8 cellular contexts compared by ENCODE assay signal in the genomic region with DNA sequence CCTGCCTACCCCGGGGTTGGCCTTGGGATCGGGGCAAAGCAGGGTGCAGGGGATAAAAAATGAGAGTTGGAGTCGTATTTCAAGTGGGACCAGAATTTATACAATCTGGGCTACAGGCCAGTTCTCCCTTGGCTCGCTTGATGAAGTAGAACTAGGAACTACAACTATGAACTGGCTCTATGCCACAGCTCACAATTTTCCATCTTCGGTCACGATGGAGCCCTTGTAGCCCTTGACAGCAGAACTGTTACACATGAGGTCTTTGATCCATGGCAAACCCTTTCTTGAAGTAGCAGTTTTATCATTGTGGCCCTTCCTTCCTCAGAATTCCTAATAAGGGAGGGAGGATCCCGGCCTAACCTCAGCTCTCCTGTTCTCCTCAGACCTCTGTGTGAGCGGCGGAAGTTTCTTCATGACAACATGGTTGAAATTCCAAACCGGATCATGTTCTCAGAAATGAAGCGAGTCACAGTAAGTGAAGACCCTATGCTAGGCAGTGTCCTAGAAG. TPM values are rescaled to one million over a fixed set of nuclear protein-coding genes. Genes with fewer than 3 reads are reported as not detected.
DNase-seq lines count a peak whose midpoint lies in the region; ATAC-seq and TF ChIP-seq lines count a peak whose summit lies in the region.

No MANE protein-coding gene starts in this region.

- DNase-seq in ascending aorta (ENCODE audit: low spot score in 2 of 2): peak in 1 of 2 donors; percentile 78
- peak in 1 of 2 donors; percentile 78 for DNase-seq in heart right ventricle
- peak; percentile 72 for DNase-seq in renal cortical epithelial cell (ENCODE audit: low read depth)
- DNase-seq in activated T-helper 1 cell treated with anti-CD3 and anti-CD28 coated beads, Interleukin-12 subunit alpha, Interleukin-12 subunit beta, Interleukin-2, Interleukin-4 antibody, amounts not matched to agents 30 ng/mL and 10 ng/mL and 1 ng/mL, durations not matched to agents 14 hours and 24 hours and 36 hours (ENCODE audit: low spot score): no peak
- DNase-seq in SW 1271 (lab: John Stamatoyannopoulos, UW): no peak

- peaks cover 25% of the 10 kb centered on the region for H3K4me1 Mint-ChIP-seq in activated T-helper 1 cell treated with anti-CD3 and anti-CD28 coated beads, Interleukin-12 subunit alpha, Interleukin-12 subunit beta, Interleukin-2, Interleukin-4 antibody, amounts not matched to agents 30 ng/mL and 10 ng/mL and 1 ng/mL, durations not matched to agents 14 hours and 24 hours and 36 hours (ENCODE audit: low read depth)

- TF ChIP-seq CTCF in HEK293 (tag by site-specific recombination; IDR thresholded peaks at IDR 0.05) (no peak), ascending aorta (IDR thresholded peaks at IDR 0.05) (no peak), heart right ventricle (IDR thresholded peaks at IDR 0.05) (no peak)

- POLR2A ChIA-PET in HEK293 (lab: Yijun Ruan, JAX): interaction anchor here (1.0 kb wide), 1 partner anchor 121 kb away, joined by 3 read pairs; no protein-coding TSS in a partner anchor

- intact Hi-C loops in ascending aorta (cut with DNase I): loop anchor here (5.0 kb wide), 1 partner anchor 90 kb away; no protein-coding TSS in a partner anchor
- intact Hi-C loops in heart right ventricle (cut with DNase I): loop anchor here in 8 of 10 donors (1.0 to 10.0 kb wide), 6 partner anchors 87 to 127 kb away; partner anchors contain the start of genes RAD51D (in 4 of the 8) and FNDC8 (in 1 of the 8)
- intact Hi-C loops in activated T-helper 1 cell treated with anti-CD3 and anti-CD28 coated beads, Interleukin-12 subunit alpha, Interleukin-12 subunit beta, Interleukin-2, Interleukin-4 antibody, amounts not matched to agents 30 ng/mL and 10 ng/mL and 1 ng/mL, durations not matched to agents 14 hours and 24 hours and 36 hours (cut with micrococcal nuclease): loop anchor here (5.0 kb wide), 1 partner anchor 455 kb away; no protein-coding TSS in a partner anchor

- CTCF ChIA-PET in HEK293 (lab: Yijun Ruan, JAX): interaction anchor here (0.6 to 8.4 kb wide), 10 partner anchors 15 to 537 kb away, joined by 3 to 79 read pairs (median 3); partner anchors contain the start of genes FNDC8 and RAD51D

- peaks cover 42% of the 10 kb centered on the region for H3K36me3 Mint-ChIP-seq in activated T-helper 1 cell treated with anti-CD3 and anti-CD28 coated beads, Interleukin-12 subunit alpha, Interleukin-12 subunit beta, Interleukin-2, Interleukin-4 antibody, amounts not matched to agents 30 ng/mL and 10 ng/mL and 1 ng/mL, durations not matched to agents 14 hours and 24 hours and 36 hours (ENCODE audit: low read depth)

- WGBS in heart right ventricle, 2 donors: 31 to 43% methylated on average over 11 of the region's 11 CpGs

- no peaks in the 10 kb centered on the region for H3K27me3 ChIP-seq in ascending aorta
- H3K27me3 ChIP-seq in heart right ventricle: no peaks in the 10 kb centered on the region

- H3K9me3 ChIP-seq in HEK293 (ENCODE audit: control insufficient read depth, insufficient read depth, low read depth, low read length) (no peaks in the 10 kb centered on the region), ascending aorta (no peaks in the 10 kb centered on the region), heart right ventricle (no peaks in the 10 kb centered on the region)

- H3K27ac ChIP-seq in HEK293 (ENCODE audit: extremely low read depth, low read depth, low read length) (no peak overlapping the region), ascending aorta (peak overlapping the region; percentile 54 to 76), heart right ventricle (peak overlapping the region; percentile 2 to 77 (median 64))

- no peak overlapping the region for H3K4me3 Mint-ChIP-seq in activated T-helper 1 cell treated with anti-CD3 and anti-CD28 coated beads, Interleukin-12 subunit alpha, Interleukin-12 subunit beta, Interleukin-2, Interleukin-4 antibody, amounts not matched to agents 30 ng/mL and 10 ng/mL and 1 ng/mL, durations not matched to agents 14 hours and 24 hours and 36 hours

- no peaks in the 10 kb centered on the region for H3K9me3 Mint-ChIP-seq in activated T-helper 1 cell treated with anti-CD3 and anti-CD28 coated beads, Interleukin-12 subunit alpha, Interleukin-12 subunit beta, Interleukin-2, Interleukin-4 antibody, amounts not matched to agents 30 ng/mL and 10 ng/mL and 1 ng/mL, durations not matched to agents 14 hours and 24 hours and 36 hours

- no peaks in the 10 kb centered on the region for H3K4me1 ChIP-seq in HEK293 (ENCODE audit: control insufficient read depth, insufficient read depth, low read length)
- peaks cover 0 to 13% of the 10 kb centered on the region in 2 donors for H3K4me1 ChIP-seq in ascending aorta
- peaks cover 9 to 29% (median 19%) of the 10 kb centered on the region in 9 donors for H3K4me1 ChIP-seq in heart right ventricle

- ATAC-seq in heart right ventricle (peak; percentile 66 to 89 (median 76)), GM19455 (IDR thresholded peaks at IDR 0.05; ENCODE audit: unreplicated experiment) (no peak), HG03159 (IDR thresholded peaks at IDR 0.05; ENCODE audit: unreplicated experiment) (no peak)

- H3K4me3 ChIP-seq in HEK293 (ENCODE audit: low read depth, low read length) (no peak overlapping the region), ascending aorta (no peak overlapping the region), heart right ventricle (no peak overlapping the region)

- no peaks in the 10 kb centered on the region for H3K27me3 Mint-ChIP-seq in activated T-helper 1 cell treated with anti-CD3 and anti-CD28 coated beads, Interleukin-12 subunit alpha, Interleukin-12 subunit beta, Interleukin-2, Interleukin-4 antibody, amounts not matched to agents 30 ng/mL and 10 ng/mL and 1 ng/mL, durations not matched to agents 14 hours and 24 hours and 36 hours (ENCODE audit: insufficient read depth)

- H3K27ac Mint-ChIP-seq in activated T-helper 1 cell treated with anti-CD3 and anti-CD28 coated beads, Interleukin-12 subunit alpha, Interleukin-12 subunit beta, Interleukin-2, Interleukin-4 antibody, amounts not matched to agents 30 ng/mL and 10 ng/mL and 1 ng/mL, durations not matched to agents 14 hours and 24 hours and 36 hours: no peak overlapping the region

- H3K36me3 ChIP-seq in HEK293 (ENCODE audit: control insufficient read depth in 2 of 2, insufficient read depth in 1 of 2, low read length in 2 of 2) (peaks cover 31 to 96% of the 10 kb centered on the region in 2 experiments), ascending aorta (peaks cover 46 to 74% of the 10 kb centered on the region in 2 donors), heart right ventricle (peaks cover 0 to 96% (median 50%) of the 10 kb centered on the region in 9 donors)

TF ChIP-seq in HEK293, 187 proteins besides CTCF, POLR2A, EP300 and RAD21:
- TF ChIP-seq, protein P1, sequence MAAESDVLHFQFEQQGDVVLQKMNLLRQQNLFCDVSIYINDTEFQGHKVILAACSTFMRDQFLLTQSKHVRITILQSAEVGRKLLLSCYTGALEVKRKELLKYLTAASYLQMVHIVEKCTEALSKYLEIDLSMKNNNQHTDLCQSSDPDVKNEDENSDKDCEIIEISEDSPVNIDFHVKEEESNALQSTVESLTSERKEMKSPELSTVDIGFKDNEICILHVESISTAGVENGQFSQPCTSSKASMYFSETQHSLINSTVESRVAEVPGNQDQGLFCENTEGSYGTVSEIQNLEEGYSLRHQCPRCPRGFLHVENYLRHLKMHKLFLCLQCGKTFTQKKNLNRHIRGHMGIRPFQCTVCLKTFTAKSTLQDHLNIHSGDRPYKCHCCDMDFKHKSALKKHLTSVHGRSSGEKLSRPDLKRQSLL (tag by site-specific recombination; IDR thresholded peaks at IDR 0.05): 0 out of 2 replicates have a peak, but pooled peaks have one; percentile 10
- no peak for TF ChIP-seq ZNF645 (tag by site-specific recombination; IDR thresholded peaks at IDR 0.05)

RNA-seq across cellular contexts. Expression of gene LIG3, which starts 17.1 kb away (rescaled TPM):
- total RNA-seq in ascending aorta (24.5 TPM), heart right ventricle (10 to 100 TPM; 16.8 to 27.7 (median 20.7) TPM), renal cortical epithelial cell (24.3 and 40.8 TPM in 2 replicates)
- 1 to 10 TPM; 5.2 to 9.4 TPM for polyA plus RNA-seq in heart right ventricle
- 70.9 and 75.2 TPM in 2 replicates for total RNA-seq in activated T-helper 1 cell treated with anti-CD3 and anti-CD28 coated beads, Interleukin-12 subunit alpha, Interleukin-12 subunit beta, Interleukin-2, Interleukin-4 antibody, amounts not matched to agents 30 ng/mL and 10 ng/mL and 1 ng/mL, durations not matched to agents 14 hours and 24 hours and 36 hours

RNA-seq across cellular contexts. Expression of gene ZNF830, which starts 36.1 kb away (rescaled TPM):
- 1.9 TPM for total RNA-seq in ascending aorta
- total RNA-seq in heart right ventricle: 10 to 100 TPM in 3 of 10 donors, 1 to 10 TPM in 7; 8.1 to 11.2 (median 9.0) TPM
- polyA plus RNA-seq in heart right ventricle: 1 to 10 TPM; 6.3 to 6.9 TPM
- 9.6 and 16.6 TPM in 2 replicates for total RNA-seq in renal cortical epithelial cell
- 28.0 and 29.7 TPM in 2 replicates for total RNA-seq in activated T-helper 1 cell treated with anti-CD3 and anti-CD28 coated beads, Interleukin-12 subunit alpha, Interleukin-12 subunit beta, Interleukin-2, Interleukin-4 antibody, amounts not matched to agents 30 ng/mL and 10 ng/mL and 1 ng/mL, durations not matched to agents 14 hours and 24 hours and 36 hours

RNA-seq across cellular contexts. Expression of gene CCT6B, which starts 36.1 kb away (rescaled TPM):
- total RNA-seq in ascending aorta (not detected), heart right ventricle (1 to 10 TPM; 1.4 to 2.8 (median 1.9) TPM), renal cortical epithelial cell (0.85 and 1.4 TPM in 2 replicates)
- 1 to 10 TPM in 1 of 2 donors, under 1 TPM in 1; 0.67 to 1.4 TPM for polyA plus RNA-seq in heart right ventricle
- 0.96 and 1.0 TPM in 2 replicates for total RNA-seq in activated T-helper 1 cell treated with anti-CD3 and anti-CD28 coated beads, Interleukin-12 subunit alpha, Interleukin-12 subunit beta, Interleukin-2, Interleukin-4 antibody, amounts not matched to agents 30 ng/mL and 10 ng/mL and 1 ng/mL, durations not matched to agents 14 hours and 24 hours and 36 hours

Comparison
In these comparisons a context has a peak if more than half of its experiments do, and no peak if none do; other contexts are left out.
1. ATAC-seq: peak in heart right ventricle (8 of 8); none in GM19455 (single experiment) and HG03159 (single experiment).